Comparison of ENCODE assay signal across 16 cellular contexts in genomic region chr18:3579701-3580100, GRCh38.
DNase-seq lines count a peak whose midpoint lies in the region; ATAC-seq, FAIRE-seq and TF ChIP-seq lines count a peak whose summit lies in the region.
"Had no signal": no experiment of that assay in that cellular context is flagged by ENCODE, and none has a peak within 500 bp of the region (broad histone marks: within the 10 kb centered on the region; RNA-seq: fewer than 3 reads in every experiment).

No MANE protein-coding gene starts in this region.

- ATAC-seq in GM18519 (IDR thresholded peaks at IDR 0.05; ENCODE audit: low FRiP score, unreplicated experiment), result no peak
- no peak for ATAC-seq in effector memory CD8-positive, alpha-beta T cell (replicated peaks)

- 51% methylated on average over 4 of the region's 4 CpGs for WGBS in mammary epithelial cell (ENCODE audit: low coverage, missing lambda C conversion rate)

- H3K9ac ChIP-seq in mammary epithelial cell (ENCODE audit: insufficient read depth, low read length), result no peak overlapping the region

- H3K4me1 ChIP-seq in mammary epithelial cell (ENCODE audit: insufficient read depth, low read length) (peaks cover 17% of the 10 kb centered on the region), breast epithelium (no peaks in the 10 kb centered on the region)

- no TSS peak for BruUV-seq in mammary epithelial cell (replicated peaks; lab: Mats Ljungman, UMichigan)

- intact Hi-C loops in mammary epithelial cell (cut with micrococcal nuclease), result no loop called here
- intact Hi-C loops in breast epithelium (cut with DNase I; ENCODE audit: low total_unique reads), result no loop called here

- no peak overlapping the region for H3K4me3 Mint-ChIP-seq in chondrocyte (ENCODE audit: unreplicated experiment)
- no peak overlapping the region for H3K4me3 Mint-ChIP-seq in effector memory CD8-positive, alpha-beta T cell
- H3K4me3 Mint-ChIP-seq: type B pancreatic cell had no signal

- H3K79me2 ChIP-seq in mammary epithelial cell (ENCODE audit: insufficient read depth, low read length), result no peaks in the 10 kb centered on the region

- H3K27me3 Mint-ChIP-seq in chondrocyte (ENCODE audit: low read depth), result no peaks in the 10 kb centered on the region
- no peaks in the 10 kb centered on the region for H3K27me3 Mint-ChIP-seq in effector memory CD8-positive, alpha-beta T cell

- no peak overlapping the region for H3K4me3 ChIP-seq in mammary epithelial cell (replicated peaks in 1 of 3; ENCODE audit: insufficient read depth in 1 of 3, low read depth in 2 of 3, low read length in 3 of 3)
- H3K4me3 ChIP-seq in breast epithelium, result no peak overlapping the region
- H3K4me3 ChIP-seq in kidney epithelial cell (ENCODE audit: low read depth, low read length), result no peak overlapping the region
- H3K4me3 ChIP-seq: skin epidermis had no signal

- in situ Hi-C loops in mammary epithelial cell (cut with MboI; ENCODE audit: low sequenced_read_pairs in 2 of 2), result loop anchor here (5.0 to 10.0 kb wide), 2 partner anchors 97 to 295 kb away; no protein-coding TSS in a partner anchor

- H2AFZ ChIP-seq in mammary epithelial cell (ENCODE audit: low read depth, low read length), result no peak overlapping the region

- no peaks in the 10 kb centered on the region for H3K36me3 Mint-ChIP-seq in chondrocyte (ENCODE audit: low read depth)
- H3K36me3 Mint-ChIP-seq in effector memory CD8-positive, alpha-beta T cell (ENCODE audit: insufficient read depth), result no peaks in the 10 kb centered on the region
- H3K36me3 Mint-ChIP-seq: type B pancreatic cell had no signal

- TF ChIP-seq POLR2A in breast epithelium (IDR thresholded peaks at IDR 0.05), result no peak

- FAIRE-seq in urothelium cell line (lab: Jason Lieb, UNC), result no peak

- H3K36me3 ChIP-seq in mammary epithelial cell (ENCODE audit: insufficient read depth, low read length), result no peaks in the 10 kb centered on the region
- no peaks in the 10 kb centered on the region for H3K36me3 ChIP-seq in breast epithelium
- H3K36me3 ChIP-seq in kidney epithelial cell (ENCODE audit: control insufficient read depth, insufficient read depth, low read length), result no peaks in the 10 kb centered on the region

- H3K27ac ChIP-seq in mammary epithelial cell (ENCODE audit: insufficient read depth, low read depth, low read length) (peak overlapping the region; percentile 42), breast epithelium (no peak overlapping the region)
- H3K27ac ChIP-seq: 22Rv1, skin epidermis had no signal

- H3K9me3 ChIP-seq in mammary epithelial cell (replicated peaks; ENCODE audit: insufficient read depth, low read length), result no peaks in the 10 kb centered on the region
- H3K9me3 ChIP-seq in breast epithelium, result no peaks in the 10 kb centered on the region

- H4K20me1 ChIP-seq in mammary epithelial cell (ENCODE audit: insufficient read depth, low read length), result no peaks in the 10 kb centered on the region

- peak overlapping the region; percentile 72 for H3K27ac Mint-ChIP-seq in chondrocyte (ENCODE audit: unreplicated experiment)
- H3K27ac Mint-ChIP-seq in effector memory CD8-positive, alpha-beta T cell, result no peak overlapping the region
- H3K27ac Mint-ChIP-seq: type B pancreatic cell had no signal

- H3K4me1 Mint-ChIP-seq in chondrocyte (ENCODE audit: low read depth), result peaks cover 18% of the 10 kb centered on the region
- no peaks in the 10 kb centered on the region for H3K4me1 Mint-ChIP-seq in effector memory CD8-positive, alpha-beta T cell (ENCODE audit: low read depth in 2 of 2)

- TF ChIP-seq CTCF in mammary epithelial cell (conservative IDR thresholded peaks at IDR 0.05 in 1 of 2, IDR thresholded peaks at IDR 0.05 in 1 of 2; ENCODE audit: extremely low read depth in 1 of 2, insufficient read depth in 1 of 2, low read depth in 1 of 2, low read length in 2 of 2), result no peak
- no peak for TF ChIP-seq CTCF in breast epithelium (IDR thresholded peaks at IDR 0.05)
- no peak for TF ChIP-seq CTCF in chondrocyte (IDR thresholded peaks at IDR 0.05)
- TF ChIP-seq CTCF in kidney epithelial cell (IDR thresholded peaks at IDR 0.05; ENCODE audit: insufficient read depth, low read length, poor library complexity, severe bottlenecking), result no peak

- H3K27me3 ChIP-seq in mammary epithelial cell (ENCODE audit: insufficient read depth, low read length), result no peaks in the 10 kb centered on the region
- H3K27me3 ChIP-seq in breast epithelium, result no peaks in the 10 kb centered on the region
- H3K27me3 ChIP-seq in kidney epithelial cell (ENCODE audit: control insufficient read depth, insufficient read depth, low read length), result no peaks in the 10 kb centered on the region

- peak; percentile 84 for DNase-seq in mammary epithelial cell
- DNase-seq in breast epithelium (ENCODE audit: low spot score in 2 of 2), result no peak
- no peak for DNase-seq in chondrocyte (ENCODE audit: low spot score)
- DNase-seq in kidney epithelial cell (ENCODE audit: low read depth), result peak; percentile 96
- DNase-seq in urothelium cell line (ENCODE audit: low spot score), result peak; percentile 71
- no peak for DNase-seq in effector memory CD8-positive, alpha-beta T cell
- no peak for DNase-seq in HPDE6-E6E7 (ENCODE audit: extremely low spot score)
- DNase-seq: activated effector memory CD4-positive, alpha-beta T cell treated with Interleukin-2 at 50 U/mL for 16 hours; cortex of kidney; DMS79 treated with DMSO at 0.1 percent for 48 hours; NCI-H2171; T-helper 1 cell had no signal

- peak overlapping the region; percentile 13 for H3K4me2 ChIP-seq in mammary epithelial cell (ENCODE audit: insufficient read depth, low read depth, low read length)

- CTCF ChIA-PET in mammary epithelial cell (lab: Charles Lee; ENCODE audit: low non-redundant PET), result no interaction called here

- dilution Hi-C loops in mammary epithelial cell (cut with HindIII; ENCODE audit: low sequenced_read_pairs), result loop anchor here (5.0 kb wide), 1 partner anchor 47 kb away; no protein-coding TSS in a partner anchor

- no peaks in the 10 kb centered on the region for H3K9me3 Mint-ChIP-seq in chondrocyte (ENCODE audit: low read depth)
- no peaks in the 10 kb centered on the region for H3K9me3 Mint-ChIP-seq in effector memory CD8-positive, alpha-beta T cell
- H3K9me3 Mint-ChIP-seq: type B pancreatic cell had no signal

Comparison
In these comparisons a context has a peak if more than half of its experiments do, and no peak if none do; other contexts are left out.
1. DNase-seq: peak in mammary epithelial cell (single experiment), kidney epithelial cell (single experiment) and urothelium cell line (single experiment); none in breast epithelium (0 of 2), chondrocyte (single experiment), effector memory CD8-positive, alpha-beta T cell (0 of 3) and HPDE6-E6E7 (single experiment).